ENCODE assay signal across 26 cellular contexts in the genomic region with DNA sequence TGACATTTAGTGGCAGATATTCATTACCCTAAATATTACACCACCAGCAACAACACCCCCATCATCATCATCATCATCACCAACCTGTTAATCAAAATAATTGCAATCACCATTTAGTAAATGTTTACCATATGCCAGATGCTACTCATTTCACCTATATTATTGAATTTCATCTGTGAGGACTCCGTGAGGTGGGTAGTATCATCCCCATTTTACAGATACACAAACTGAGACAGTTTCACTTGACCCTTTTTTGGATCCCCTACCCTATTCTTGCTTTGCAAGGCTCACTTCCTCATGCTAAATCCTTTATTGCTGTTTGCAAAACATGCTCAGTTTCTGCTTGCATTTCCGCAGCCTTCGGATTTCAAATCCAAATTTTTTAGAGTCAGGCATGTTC.
"Had no signal": no experiment of that assay in that cellular context is flagged by ENCODE, and none has a peak within 500 bp of the region (broad histone marks: within the 10 kb centered on the region; RNA-seq: fewer than 3 reads in every experiment).

No MANE protein-coding gene starts in this region.

- H3K4me1 ChIP-seq: parathyroid adenoma, psoas muscle, right lobe of liver, sigmoid colon, stomach, tibial nerve, upper lobe of left lung, vagina had no signal

- FAIRE-seq: small intestine, urothelium cell line had no signal

- ATAC-seq: natural killer cell treated with Interleukin-12 subunit alpha and Interleukin-12 subunit beta and Interleukin-15 and Interleukin-18, amount 100 ng/mL, for 72 hours; psoas muscle; right cardiac atrium; right lobe of liver; stimulated activated naive B cell treated with anti-CD40 and anti-IgM and Interleukin-4, amounts not matched to agents 10 μg/mL and 1 μg/mL and 100 μg/mL, for 72 hours had no signal

- H3K27ac ChIP-seq: neutrophil, ovary, parathyroid adenoma, psoas muscle, right lobe of liver, sigmoid colon, stomach, thoracic aorta, tibial nerve, upper lobe of left lung, vagina had no signal

- H3K9ac ChIP-seq: parathyroid adenoma had no signal

- DNase-seq: nephron progenitor cell; nucleus accumbens; ovary; posterior cingulate gyrus; psoas muscle; right cardiac atrium; right lobe of liver; sigmoid colon; small intestine; stimulated activated CD4-positive, alpha-beta T cell treated with anti-CD3 and anti-CD28 coated beads, Interleukin-15, amount 100 ng/mL, for 24 hours; stimulated activated CD4-positive, alpha-beta T cell treated with anti-CD3 and anti-CD28 coated beads, Interleukin-2, amount 100 ng/mL, for 24 hours; stimulated activated CD4-positive, alpha-beta T cell treated with anti-CD3 and anti-CD28 coated beads, Interleukin-2, amount 100 ng/mL, for 48 hours; stimulated activated CD4-positive, alpha-beta T cell treated with anti-CD3 and anti-CD28 coated beads, Interleukin-4, amount 100 ng/mL, for 24 hours; stimulated activated naive B cell treated with anti-CD40 and anti-IgM and Interleukin-4, amounts not matched to agents 10 μg/mL and 1 μg/mL and 100 μg/mL, for 72 hours; stimulated activated naive CD4-positive, alpha-beta T cell treated with Interleukin-2 at 50 U/mL for 16 hours; stomach; thyroid gland; trophoblast cell; upper lobe of left lung had no signal

- H3K36me3 ChIP-seq: neutrophil, ovary, right lobe of liver, sigmoid colon, stomach, thoracic aorta, thyroid gland, tibial nerve, upper lobe of left lung, vagina had no signal

- H3K9me3 ChIP-seq: neutrophil, ovary, psoas muscle, right lobe of liver, sigmoid colon, stomach, thoracic aorta, thyroid gland, tibial nerve, upper lobe of left lung, vagina had no signal

- H3K79me2 ChIP-seq: parathyroid adenoma had no signal

- H3K4me3 ChIP-seq: ovary, psoas muscle, right lobe of liver, sigmoid colon, stomach, thoracic aorta, thyroid gland, tibial nerve, upper lobe of left lung, vagina had no signal

- H2AFZ ChIP-seq: parathyroid adenoma had no signal

- H3K27me3 ChIP-seq: ovary, right lobe of liver, sigmoid colon, stomach, thyroid gland, tibial nerve, upper lobe of left lung, vagina had no signal
